Comparison of ENCODE assay signal across 8 cellular contexts in genomic region chr10:6579193-6579903, GRCh38. TPM values are rescaled to one million over a fixed set of nuclear protein-coding genes. Genes with fewer than 3 reads are reported as not detected.
DNase-seq lines count a peak whose midpoint lies in the region; ATAC-seq, FAIRE-seq and TF ChIP-seq lines count a peak whose summit lies in the region.

No MANE protein-coding gene starts in this region.

- peak overlapping the region; percentile 90 for H3K27ac Mint-ChIP-seq in CD4-positive, alpha-beta T cell
- H3K27ac Mint-ChIP-seq in osteocyte (ENCODE audit: unreplicated experiment): no peak overlapping the region

- H3K79me2 ChIP-seq in endothelial cell of umbilical vein (ENCODE audit: control insufficient read depth, insufficient read depth, low read length): no peaks in the 10 kb centered on the region

- peak overlapping the region; percentile 82 for H3K4me2 ChIP-seq in endothelial cell of umbilical vein (ENCODE audit: insufficient read depth, low read length)

- TF ChIP-seq POLR2A in endothelial cell of umbilical vein (IDR thresholded peaks at IDR 0.05; ENCODE audit: low read depth, low read length): no peak

- H2AFZ ChIP-seq in endothelial cell of umbilical vein (ENCODE audit: low read depth, low read length): peak overlapping the region; percentile 84

- H4K20me1 ChIP-seq in endothelial cell of umbilical vein (replicated peaks; ENCODE audit: control insufficient read depth, extremely low read depth, insufficient read depth, low read length): no peaks in the 10 kb centered on the region

- POLR2A ChIA-PET in CD4-positive, alpha-beta T cell (lab: Charles Lee): interaction anchor here (0.6 to 8.8 kb wide), 9 partner anchors 12 to 106 kb away, joined by 3 to 104 read pairs (median 17); no protein-coding TSS in a partner anchor
- POLR2A ChIA-PET in Panc1 (lab: Charles Lee) (no interaction called here), endothelial cell of umbilical vein (lab: Charles Lee) (no interaction called here)

- H3K4me3 Mint-ChIP-seq in CD4-positive, alpha-beta T cell: peak overlapping the region; percentile 94
- peak overlapping the region; percentile 65 for H3K4me3 Mint-ChIP-seq in osteocyte (ENCODE audit: unreplicated experiment)

- no peak for ATAC-seq in CD4-positive, alpha-beta T cell (ENCODE audit: poor library complexity)
- ATAC-seq in Panc1 (no peak), GM18870 (IDR thresholded peaks at IDR 0.05; ENCODE audit: unreplicated experiment) (no peak)

- H3K9me1 ChIP-seq in endothelial cell of umbilical vein (replicated peaks; ENCODE audit: control insufficient read depth, extremely low read depth, insufficient read depth, low read length): no peaks in the 10 kb centered on the region

- dilution Hi-C loops in endothelial cell of umbilical vein (cut with MboI; ENCODE audit: extremely low pct_ligation_motif_present, low sequenced_read_pairs): no loop called here

- no peaks in the 10 kb centered on the region for H3K9me3 ChIP-seq in CD4-positive, alpha-beta T cell (ENCODE audit: control insufficient read depth, low read length)
- H3K9me3 ChIP-seq in Panc1 (ENCODE audit: control insufficient read depth, insufficient read depth, low read depth, low read length): no peaks in the 10 kb centered on the region
- H3K9me3 ChIP-seq in endothelial cell of umbilical vein (replicated peaks; ENCODE audit: control insufficient read depth, insufficient read depth, low read length): no peaks in the 10 kb centered on the region

- peak in 2 of 10 experiments; percentile 24 to 38 for DNase-seq in CD4-positive, alpha-beta T cell
- DNase-seq in Panc1 (ENCODE audit: low read depth, low spot score) (no peak), endothelial cell of umbilical vein (ENCODE audit: low read depth, low spot score) (no peak), osteocyte (ENCODE audit: extremely low spot score, unreplicated experiment) (no peak), SKM-1 (lab: John Stamatoyannopoulos, UW; ENCODE audit: unreplicated experiment) (no peak), DMS153 treated with DMSO at 0.1 percent for 48 hours (lab: John Stamatoyannopoulos, UW; ENCODE audit: unreplicated experiment) (no peak), NCI-H2171 (lab: John Stamatoyannopoulos, UW) (no peak)

- H3K9ac ChIP-seq in endothelial cell of umbilical vein (replicated peaks; ENCODE audit: extremely low read depth, insufficient read depth, low read length): peak overlapping the region; percentile 33

- CTCF ChIA-PET in CD4-positive, alpha-beta T cell (lab: Charles Lee): interaction anchor here (0.7 to 2.6 kb wide), 3 partner anchors 22 to 106 kb away, joined by 4 to 16 read pairs (median 4); no protein-coding TSS in a partner anchor
- CTCF ChIA-PET in Panc1 (lab: Charles Lee): no interaction called here
- CTCF ChIA-PET in endothelial cell of umbilical vein (lab: Charles Lee): no interaction called here

- peaks cover 80% of the 10 kb centered on the region for H3K4me1 Mint-ChIP-seq in CD4-positive, alpha-beta T cell (ENCODE audit: low read depth)
- peaks cover 10% of the 10 kb centered on the region for H3K4me1 Mint-ChIP-seq in osteocyte (ENCODE audit: unreplicated experiment)

- BruUV-seq in Panc1 (replicated peaks; lab: Mats Ljungman, UMichigan) (no TSS peak), endothelial cell of umbilical vein (replicated peaks; lab: Mats Ljungman, UMichigan) (no TSS peak)

- no peaks in the 10 kb centered on the region for H3K36me3 ChIP-seq in Panc1 (ENCODE audit: control insufficient read depth, insufficient read depth, low read length)
- H3K36me3 ChIP-seq in endothelial cell of umbilical vein (ENCODE audit: control insufficient read depth in 2 of 2, extremely low read depth in 1 of 2, insufficient read depth in 2 of 2, low read length in 2 of 2): no peaks in the 10 kb centered on the region

- H3K4me1 ChIP-seq in Panc1 (ENCODE audit: control insufficient read depth, insufficient read depth, low read length) (no peaks in the 10 kb centered on the region), endothelial cell of umbilical vein (ENCODE audit: control insufficient read depth, extremely low read depth, insufficient read depth, low read length) (peaks cover 10% of the 10 kb centered on the region)

- H3K27me3 ChIP-seq in CD4-positive, alpha-beta T cell (ENCODE audit: control insufficient read depth, insufficient read depth, low read length): no peaks in the 10 kb centered on the region
- H3K27me3 ChIP-seq in Panc1 (ENCODE audit: control insufficient read depth, insufficient read depth, low read length) (peaks cover 10% of the 10 kb centered on the region), endothelial cell of umbilical vein (ENCODE audit: control insufficient read depth in 2 of 2, insufficient read depth in 2 of 2, low read length in 2 of 2) (peaks cover 14 to 30% of the 10 kb centered on the region in 2 experiments)

- FAIRE-seq in endothelial cell of umbilical vein (lab: Jason Lieb, UNC): no peak

- H3K9me3 Mint-ChIP-seq in CD4-positive, alpha-beta T cell: no peaks in the 10 kb centered on the region
- no peaks in the 10 kb centered on the region for H3K9me3 Mint-ChIP-seq in osteocyte (ENCODE audit: unreplicated experiment)

- peak overlapping the region; percentile 90 for H3K27ac ChIP-seq in CD4-positive, alpha-beta T cell (ENCODE audit: low read depth, low read length)
- H3K27ac ChIP-seq in Panc1 (ENCODE audit: low read length): no peak overlapping the region
- H3K27ac ChIP-seq in endothelial cell of umbilical vein (ENCODE audit: insufficient read depth, low read depth, low read length): no peak overlapping the region

- peaks cover 63% of the 10 kb centered on the region for H3K36me3 Mint-ChIP-seq in CD4-positive, alpha-beta T cell (ENCODE audit: low read depth)
- no peaks in the 10 kb centered on the region for H3K36me3 Mint-ChIP-seq in osteocyte (ENCODE audit: unreplicated experiment)

- no peak for TF ChIP-seq CTCF in CD4-positive, alpha-beta T cell (IDR thresholded peaks at IDR 0.05)
- no peak for TF ChIP-seq CTCF in Panc1 (IDR thresholded peaks at IDR 0.05)
- TF ChIP-seq CTCF in endothelial cell of umbilical vein (IDR thresholded peaks at IDR 0.05; ENCODE audit: extremely low read depth in 1 of 2, insufficient read depth in 1 of 2, low read depth in 1 of 2, low read length in 2 of 2): no peak
- TF ChIP-seq CTCF in osteocyte (IDR thresholded peaks at IDR 0.05): no peak

- peak overlapping the region; percentile 26 to 56 for H3K4me3 ChIP-seq in Panc1 (ENCODE audit: low read depth in 2 of 2, low read length in 2 of 2)
- H3K4me3 ChIP-seq in endothelial cell of umbilical vein (replicated peaks in 1 of 3; ENCODE audit: insufficient read depth in 1 of 3, low read depth in 1 of 3, low read length in 3 of 3): peak overlapping the region; percentile 44 to 52 (median 45)

- H3K27me3 Mint-ChIP-seq in CD4-positive, alpha-beta T cell: no peaks in the 10 kb centered on the region
- H3K27me3 Mint-ChIP-seq in osteocyte (ENCODE audit: unreplicated experiment): peaks cover 55% of the 10 kb centered on the region

- in situ Hi-C loops in Panc1 (cut with HindIII; ENCODE audit: low pct_unique_long_range_greater_than_20kb, low sequenced_read_pairs): no loop called here

- intact Hi-C loops in CD4-positive, alpha-beta T cell (cut with DNase I, micrococcal nuclease): loop anchor here (2.0 to 5.0 kb wide), 6 partner anchors 13 to 102 kb away; no protein-coding TSS in a partner anchor
- intact Hi-C loops in Panc1 (cut with micrococcal nuclease; ENCODE audit: unreplicated experiment) (no loop called here), endothelial cell of umbilical vein (cut with micrococcal nuclease) (no loop called here)

TF ChIP-seq in endothelial cell of umbilical vein, 7 proteins besides CTCF, POLR2A, EP300 and RAD21:
- TF ChIP-seq JUN (IDR thresholded peaks at IDR 0.05; ENCODE audit: borderline replicate concordance, insufficient read depth, insufficient read length, low read depth) (no peak), POLR2AphosphoS5 (IDR thresholded peaks at IDR 0.05; ENCODE audit: insufficient read depth, low read depth, low read length) (no peak), GATA2 (IDR thresholded peaks at IDR 0.05; ENCODE audit: insufficient read depth, insufficient read length, low read depth, low read length) (no peak), EZH2 (IDR thresholded peaks at IDR 0.05; ENCODE audit: borderline replicate concordance, low read depth, low read length, severe bottlenecking) (no peak)

RNA-seq across cellular contexts. Expression of gene PRKCQ, which starts 0.7 kb away (rescaled TPM):
- total RNA-seq in CD4-positive, alpha-beta T cell: 10 to 100 TPM; 43.4 to 43.9 TPM
- total RNA-seq in Panc1 (2021; ENCODE audit: unreplicated experiment): 0.23 TPM
- not detected for polyA plus RNA-seq in Panc1 (2012; ENCODE audit: insufficient read length)
- 0.55 and 0.58 TPM in 2 replicates for total RNA-seq in endothelial cell of umbilical vein
- 0.32 and 0.37 TPM in 2 replicates for polyA plus RNA-seq in endothelial cell of umbilical vein
- 0.49 and 0.59 TPM in 2 replicates for polyA plus RNA-seq in endothelial cell of umbilical vein (2011; cell fraction: cytosol; rRNA removed)
- 0.62 and 0.77 TPM in 2 replicates for polyA plus RNA-seq in endothelial cell of umbilical vein (2011; cell fraction: nucleus; rRNA removed)
- polyA plus RNA-seq in endothelial cell of umbilical vein (2012): 0.76 and 0.90 TPM in 2 replicates
- 0.44 and 0.57 TPM in 2 replicates for polyA minus RNA-seq in endothelial cell of umbilical vein
- polyA minus RNA-seq in endothelial cell of umbilical vein (2011; cell fraction: cytosol; rRNA and poly(A)+ RNA removed): 1.0 TPM
- polyA minus RNA-seq in endothelial cell of umbilical vein (2011; cell fraction: nucleus; rRNA and poly(A)+ RNA removed): 0.58 and 0.96 TPM in 2 replicates
- 0.11 TPM in 1 of 2 replicates, not detected in the other for total RNA-seq in osteocyte

Comparison
In these comparisons a context has a peak if more than half of its experiments do, and no peak if none do; other contexts are left out.
1. RNA of gene PRKCQ, which starts 0.7 kb away (total RNA-seq): 43.4 to 43.9 TPM in CD4-positive, alpha-beta T cell; 0.55 to 0.58 TPM in endothelial cell of umbilical vein, 0.23 TPM in Panc1 (single experiment) and 0.11 TPM in osteocyte; every median in the first group is over 10 times any median in the second.
2. intact Hi-C loops: an anchor here in CD4-positive, alpha-beta T cell (2.0 to 5.0 kb wide); none called in Panc1 and endothelial cell of umbilical vein.